20 cellular contexts compared by ENCODE assay signal in the genomic region with DNA sequence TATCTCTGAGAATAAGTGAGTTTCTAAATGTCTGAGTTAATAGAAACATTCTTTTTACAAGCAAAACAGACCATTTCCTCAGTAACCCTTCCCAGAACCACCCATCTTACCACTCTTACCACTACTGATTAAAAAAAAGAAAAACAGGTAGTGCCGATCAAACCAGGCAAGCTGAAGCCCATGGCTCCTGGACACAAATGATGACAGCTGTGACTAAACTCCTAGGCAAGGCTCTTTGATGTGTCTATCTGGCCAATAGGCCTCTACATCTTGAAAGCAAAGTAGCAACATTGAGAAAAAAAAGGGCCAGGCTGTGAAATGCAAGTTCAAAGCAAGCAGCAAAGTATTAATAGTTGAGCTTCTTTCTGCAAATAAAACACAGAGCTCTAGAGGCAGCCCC. TPM values are rescaled to one million over a fixed set of nuclear protein-coding genes. Genes with fewer than 3 reads are reported as not detected.
A peak's percentile ranks its signal among the peaks of the same experiment; 100 is the strongest.
DNase-seq lines count a peak whose midpoint lies in the region; ATAC-seq and TF ChIP-seq lines count a peak whose summit lies in the region.
"Not testable (repeated sequence)": the region's sequence is repeated elsewhere in the genome, so short reads cannot be mapped to it uniquely, and the experiment has no call there.
"Had no signal": no experiment of that assay in that cellular context is flagged by ENCODE, and none has a peak within 500 bp of the region (broad histone marks: within the 10 kb centered on the region; RNA-seq: fewer than 3 reads in every experiment).

No MANE protein-coding gene starts in this region.

- not testable (repeated sequence) for H3K36me3 ChIP-seq in CD8-positive, alpha-beta T cell (ENCODE audit: insufficient read depth, low read length)

- intact Hi-C loops in CD8-positive, alpha-beta T cell (cut with DNase I, micrococcal nuclease): not testable (repeated sequence)

- H3K36me3 Mint-ChIP-seq in CD8-positive, alpha-beta T cell; memory B cell: not testable (repeated sequence)

- DNase-seq in CD8-positive, alpha-beta T cell; memory B cell (ENCODE audit: low spot score in 2 of 2): not testable (repeated sequence)

- peak; percentile 90 for ATAC-seq in CD8-positive, alpha-beta T cell
- ATAC-seq in GM18868 (IDR thresholded peaks at IDR 0.05; ENCODE audit: unreplicated experiment): peak; percentile 30
- peak; percentile 30 for ATAC-seq in GM19467 (IDR thresholded peaks at IDR 0.05; ENCODE audit: unreplicated experiment)
- peak; percentile 45 for ATAC-seq in GM21717 (IDR thresholded peaks at IDR 0.05; ENCODE audit: unreplicated experiment)
- ATAC-seq in HG02870 (IDR thresholded peaks at IDR 0.05; ENCODE audit: unreplicated experiment): peak; percentile 43
- ATAC-seq in HG03159 (IDR thresholded peaks at IDR 0.05; ENCODE audit: unreplicated experiment): peak; percentile 26
- ATAC-seq in activated CD4-positive, CD25-positive, alpha-beta regulatory T cell treated with anti-CD3 and anti-CD28 coated beads, Interleukin-2, amount 50 U/mL, for 24 hours: peak; percentile 75 to 78
- ATAC-seq in memory B cell (ENCODE audit: low read depth): peak; percentile 18

- not testable (repeated sequence) for H3K27ac ChIP-seq in CD8-positive, alpha-beta T cell (ENCODE audit: low read depth, low read length)

- H3K4me1 ChIP-seq in CD8-positive, alpha-beta T cell (ENCODE audit: insufficient read depth, low read length): not testable (repeated sequence)

- H3K9me3 ChIP-seq in CD8-positive, alpha-beta T cell (ENCODE audit: low read length): not testable (repeated sequence)

- TF ChIP-seq CTCF in CD8-positive, alpha-beta T cell (IDR thresholded peaks at IDR 0.05): not testable (repeated sequence)

- H3K4me3 ChIP-seq in CD8-positive, alpha-beta T cell (ENCODE audit: low read depth, low read length): not testable (repeated sequence)

- H3K4me1 Mint-ChIP-seq in CD8-positive, alpha-beta T cell (ENCODE audit: low read depth): peaks cover 10% of the 10 kb centered on the region
- H3K4me1 Mint-ChIP-seq in memory B cell: not testable (repeated sequence)

- H3K9me3 Mint-ChIP-seq in CD8-positive, alpha-beta T cell; memory B cell: not testable (repeated sequence)

- not testable (repeated sequence) for H3K4me3 Mint-ChIP-seq in CD8-positive, alpha-beta T cell; memory B cell

- POLR2A ChIA-PET in CD8-positive, alpha-beta T cell (lab: Charles Lee): not testable (repeated sequence)

- not testable (repeated sequence) for H3K27me3 Mint-ChIP-seq in CD8-positive, alpha-beta T cell (ENCODE audit: low read depth); memory B cell

- CTCF ChIA-PET in CD8-positive, alpha-beta T cell (lab: Charles Lee): not testable (repeated sequence)

- H3K27me3 ChIP-seq in CD8-positive, alpha-beta T cell (ENCODE audit: insufficient read depth, low read length): not testable (repeated sequence)

- H3K27ac Mint-ChIP-seq in CD8-positive, alpha-beta T cell; memory B cell: not testable (repeated sequence)

RNA-seq across cellular contexts. Expression of a gene that starts 6.6 kb away (rescaled TPM):
- 1 to 10 TPM; 6.2 to 7.7 TPM for total RNA-seq in CD8-positive, alpha-beta T cell
- total RNA-seq: A172, SJCRH30 had no signal

RNA-seq across cellular contexts. Expression of a gene that starts 36.4 kb away (rescaled TPM):
- not detected for total RNA-seq in CD8-positive, alpha-beta T cell
- total RNA-seq: A172, bronchial epithelial cell, HT1080, left colon, NCI-H460, pancreas, SJCRH30 had no signal

RNA-seq across cellular contexts. Expression of a gene that starts 54.9 kb away (rescaled TPM):
- not detected for total RNA-seq in CD8-positive, alpha-beta T cell
- total RNA-seq: A172, bronchial epithelial cell, Daoy, HT1080, left colon, mammary epithelial cell, NCI-H460, neural crest cell, pancreas, RPMI7951, SJCRH30, WTC11 had no signal

Comparison
In these comparisons a context has a peak if more than half of its experiments do, and no peak if none do; other contexts are left out.
1. ATAC-seq: peak in every context shown above with its lines; median percentile 90 in CD8-positive, alpha-beta T cell; 76 in activated CD4-positive, CD25-positive, alpha-beta regulatory T cell treated with anti-CD3 and anti-CD28 coated beads, Interleukin-2, amount 50 U/mL, for 24 hours; 45 in GM21717; 43 in HG02870; 30 in GM18868; 30 in GM19467; 26 in HG03159; 18 in memory B cell.